Comparison of ENCODE assay signal across 9 cellular contexts in the genomic region with DNA sequence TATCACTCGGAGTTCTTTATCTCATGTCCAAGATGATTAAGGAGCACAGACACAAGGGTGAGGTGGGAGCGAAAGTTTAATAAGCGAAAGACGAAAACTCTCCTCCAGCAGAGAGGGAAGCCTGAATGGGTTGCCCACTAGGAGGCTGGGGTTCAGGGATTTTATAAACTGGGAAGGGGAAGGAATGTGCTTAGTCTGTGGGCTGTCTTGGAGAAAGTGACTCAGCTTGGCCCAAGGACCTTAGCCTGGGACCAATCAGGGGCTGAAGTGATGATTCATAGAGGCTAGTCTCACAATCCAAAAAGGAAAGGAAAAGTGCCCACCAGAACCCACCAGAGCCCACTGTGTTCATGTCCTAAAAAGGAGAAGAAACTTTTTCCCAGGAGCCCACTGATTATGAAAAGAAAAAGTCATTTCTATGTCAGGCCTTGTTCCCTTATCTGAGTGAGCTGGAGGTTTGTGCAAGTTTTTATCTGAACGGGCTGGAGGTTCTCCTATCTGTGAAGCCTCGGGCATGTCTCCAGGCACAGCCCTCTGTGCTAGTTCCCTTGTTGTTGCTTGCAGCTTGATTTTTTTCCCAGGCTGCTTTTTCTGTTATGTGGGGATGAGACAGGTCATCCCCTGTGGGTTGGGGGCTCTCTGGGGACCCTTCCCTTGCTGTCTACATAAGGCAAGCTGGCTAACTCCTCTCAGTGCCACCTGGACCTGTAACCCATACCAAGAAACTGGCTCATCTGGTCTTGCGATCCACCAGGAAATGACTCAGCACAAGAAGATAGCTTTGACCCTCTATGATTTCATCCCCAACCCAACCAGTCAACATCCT. TPM values are rescaled to one million over a fixed set of nuclear protein-coding genes. Genes with fewer than 3 reads are reported as not detected.
DNase-seq lines count a peak whose midpoint lies in the region; ATAC-seq and TF ChIP-seq lines count a peak whose summit lies in the region.
"Had no signal": no experiment of that assay in that cellular context is flagged by ENCODE, and none has a peak within 500 bp of the region (broad histone marks: within the 10 kb centered on the region; RNA-seq: fewer than 3 reads in every experiment).

No MANE protein-coding gene starts in this region.

- no peaks in the 10 kb centered on the region for H3K36me3 ChIP-seq in HAP-1 (replicated peaks)

- peaks cover 19% of the 10 kb centered on the region for H3K9me3 Mint-ChIP-seq in progenitor cell of endocrine pancreas (ENCODE audit: low read depth)
- peaks cover 16% of the 10 kb centered on the region for H3K9me3 Mint-ChIP-seq in activated naive CD8-positive, alpha-beta T cell treated with anti-CD3 and anti-CD28 coated beads for 36 hours

- TF ChIP-seq CTCF in RWPE1 (conservative IDR thresholded peaks at IDR 0.05; ENCODE audit: low read depth) (no peak), fibroblast of villous mesenchyme (IDR thresholded peaks at IDR 0.05; ENCODE audit: insufficient read depth, low read depth, low read length) (peak; percentile 32), progenitor cell of endocrine pancreas (IDR thresholded peaks at IDR 0.05; ENCODE audit: unreplicated experiment) (no peak)

- peaks cover 3% of the 10 kb centered on the region for H3K27me3 Mint-ChIP-seq in progenitor cell of endocrine pancreas
- H3K27me3 Mint-ChIP-seq in activated naive CD8-positive, alpha-beta T cell treated with anti-CD3 and anti-CD28 coated beads for 36 hours: no peaks in the 10 kb centered on the region

- CTCF ChIA-PET in RWPE1 (lab: Yijun Ruan, JAX): interaction anchor here (0.5 to 2.2 kb wide), 4 partner anchors 91 to 1102 kb away, joined by 3 to 10 read pairs (median 3); no protein-coding TSS in a partner anchor

- H3K27me3 ChIP-seq in HAP-1 (ENCODE audit: low read depth): no peaks in the 10 kb centered on the region

- no peak overlapping the region for H3K27ac ChIP-seq in RWPE1

- peak overlapping the region; percentile 14 for H3K4me3 ChIP-seq in fibroblast of villous mesenchyme (ENCODE audit: low read depth, low read length)
- no peak overlapping the region for H3K4me3 ChIP-seq in HAP-1

- no peak overlapping the region for H3K4me3 Mint-ChIP-seq in progenitor cell of endocrine pancreas (ENCODE audit: low read depth)
- no peak overlapping the region for H3K4me3 Mint-ChIP-seq in activated naive CD8-positive, alpha-beta T cell treated with anti-CD3 and anti-CD28 coated beads for 36 hours
- H3K4me3 Mint-ChIP-seq: activated naive CD8-positive, alpha-beta T cell treated with anti-CD3 and anti-CD28 coated beads, Interleukin-2, amount 10 ng/mL, durations not matched to agents 7 days and 5 days had no signal

- H3K27ac Mint-ChIP-seq in progenitor cell of endocrine pancreas: peak overlapping the region; percentile 13
- no peak overlapping the region for H3K27ac Mint-ChIP-seq in activated naive CD8-positive, alpha-beta T cell treated with anti-CD3 and anti-CD28 coated beads for 36 hours
- H3K27ac Mint-ChIP-seq: activated naive CD8-positive, alpha-beta T cell treated with anti-CD3 and anti-CD28 coated beads, Interleukin-2, amount 10 ng/mL, durations not matched to agents 7 days and 5 days had no signal

- H3K4me1 ChIP-seq in HAP-1: no peaks in the 10 kb centered on the region

- POLR2A ChIA-PET in RWPE1 (lab: Yijun Ruan, JAX; ENCODE audit: low non-redundant PET): interaction anchor here (1.1 kb wide), 1 partner anchor 37 kb away, joined by 3 read pairs; the partner anchor contains the start of gene LGMN

- H3K9me3 ChIP-seq in HAP-1: 0 out of 2 replicates have a peak, but pooled peaks cover 2% of the 10 kb centered on the region

- no peak for ATAC-seq in GM18909 (IDR thresholded peaks at IDR 0.05; ENCODE audit: poor library complexity, unreplicated experiment)

- DNase-seq in EL (peak; percentile 94), RWPE1 (ENCODE audit: low spot score) (peak; percentile 54), fibroblast of villous mesenchyme (ENCODE audit: low read depth) (peak; percentile 91), progenitor cell of endocrine pancreas (ENCODE audit: low spot score, unreplicated experiment) (no peak), HAP-1 (ENCODE audit: low spot score in 2 of 2) (no peak)
- no peak for DNase-seq in activated T-cell treated with anti-CD3 and anti-CD28 coated beads, Interleukin-2, amount 50 U/mL, for 1 hour
- DNase-seq in activated naive CD8-positive, alpha-beta T cell treated with anti-CD3 and anti-CD28 coated beads for 36 hours: no peak
- DNase-seq: activated naive CD8-positive, alpha-beta T cell treated with anti-CD3 and anti-CD28 coated beads, Interleukin-2, amount 10 ng/mL, durations not matched to agents 7 days and 5 days had no signal

- in situ Hi-C loops in HAP-1 (cut with MboI; ENCODE audit: low sequenced_read_pairs): no loop called here

- H3K36me3 Mint-ChIP-seq in progenitor cell of endocrine pancreas (ENCODE audit: insufficient read depth): peaks cover 1% of the 10 kb centered on the region
- H3K36me3 Mint-ChIP-seq in activated naive CD8-positive, alpha-beta T cell treated with anti-CD3 and anti-CD28 coated beads for 36 hours: peaks cover 10% of the 10 kb centered on the region

- peaks cover 4% of the 10 kb centered on the region for H3K4me1 Mint-ChIP-seq in progenitor cell of endocrine pancreas (ENCODE audit: low read depth)
- H3K4me1 Mint-ChIP-seq in activated naive CD8-positive, alpha-beta T cell treated with anti-CD3 and anti-CD28 coated beads for 36 hours: peaks cover 8% of the 10 kb centered on the region

RNA-seq across cellular contexts. Expression of gene GOLGA5, which starts 8.3 kb away (rescaled TPM):
- 64.7 and 77.7 TPM in 2 replicates for total RNA-seq in fibroblast of villous mesenchyme
- total RNA-seq in progenitor cell of endocrine pancreas: 29.7 TPM in 2 replicates
- 10 to 100 TPM; 14.6 to 15.9 TPM for total RNA-seq in activated naive CD8-positive, alpha-beta T cell treated with anti-CD3 and anti-CD28 coated beads for 36 hours

RNA-seq across cellular contexts. Expression of gene LGMN, which starts 37.4 kb away (rescaled TPM):
- total RNA-seq in fibroblast of villous mesenchyme: 41.5 and 45.7 TPM in 2 replicates
- total RNA-seq in progenitor cell of endocrine pancreas: 63.3 and 73.2 TPM in 2 replicates
- 1 to 10 TPM; 2.1 to 3.7 TPM for total RNA-seq in activated naive CD8-positive, alpha-beta T cell treated with anti-CD3 and anti-CD28 coated beads for 36 hours

Comparison
In these comparisons a context has a peak if more than half of its experiments do, and no peak if none do; other contexts are left out.
1. DNase-seq: peak in EL (single experiment), RWPE1 (single experiment) and fibroblast of villous mesenchyme (single experiment); none in progenitor cell of endocrine pancreas (single experiment), activated T-cell treated with anti-CD3 and anti-CD28 coated beads, Interleukin-2, amount 50 U/mL, for 1 hour (single experiment), activated naive CD8-positive, alpha-beta T cell treated with anti-CD3 and anti-CD28 coated beads for 36 hours (single experiment) and HAP-1 (0 of 2).